Comparison of ENCODE assay signal across 9 cellular contexts in the genomic region with DNA sequence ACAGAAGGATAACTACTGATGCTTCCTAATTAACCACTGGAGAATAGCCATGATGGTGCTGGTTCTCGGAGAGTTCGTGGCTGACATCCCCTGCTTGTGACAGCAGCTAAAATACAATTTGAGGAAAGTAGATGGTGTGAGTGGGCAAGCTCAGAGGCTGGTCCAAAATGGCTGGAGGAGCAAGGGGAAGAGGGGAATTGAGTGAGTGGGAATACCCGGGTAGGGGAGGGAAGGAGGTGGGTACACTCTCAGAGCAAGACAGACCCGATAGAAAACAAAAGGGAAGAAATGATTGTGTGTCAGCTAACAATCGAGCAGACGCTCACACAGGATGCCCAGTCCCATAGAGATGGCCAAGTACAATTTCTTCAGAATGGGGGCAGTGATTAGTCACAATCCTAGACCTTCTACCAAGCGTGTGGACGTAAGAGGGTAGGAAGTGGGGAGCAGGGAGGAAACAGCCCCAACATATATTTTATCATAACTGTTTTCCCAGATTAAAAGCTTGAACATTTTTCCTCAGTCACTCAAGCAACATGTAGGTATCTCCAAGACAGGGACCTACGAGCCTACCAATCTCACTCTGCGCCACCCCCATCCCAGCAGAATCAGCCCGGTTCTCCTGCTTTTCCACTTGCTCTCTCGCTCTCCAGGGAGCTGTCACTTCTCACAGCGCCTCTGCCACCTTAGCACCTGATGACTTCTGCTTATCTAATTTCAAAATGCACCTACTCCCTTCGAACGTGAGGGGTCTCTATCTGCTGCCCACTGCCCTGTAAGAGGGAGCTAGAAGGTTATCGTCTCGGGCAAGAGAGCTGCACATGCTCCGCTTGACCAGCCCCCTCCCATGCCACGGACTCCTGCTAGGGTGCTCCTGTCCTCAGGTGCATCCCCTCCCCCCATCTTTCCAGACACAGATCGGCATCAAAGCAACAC. TPM values are rescaled to one million over a fixed set of nuclear protein-coding genes. Genes with fewer than 3 reads are reported as not detected.
DNase-seq lines count a peak whose midpoint lies in the region; ATAC-seq and TF ChIP-seq lines count a peak whose summit lies in the region.
"Had no signal": no experiment of that assay in that cellular context is flagged by ENCODE, and none has a peak within 500 bp of the region (broad histone marks: within the 10 kb centered on the region; RNA-seq: fewer than 3 reads in every experiment).

No MANE protein-coding gene starts in this region.

- TF ChIP-seq CTCF in GM12865 (IDR thresholded peaks at IDR 0.05; ENCODE audit: insufficient read depth, low read depth, low read length, missing control alignments): no peak
- no peak for TF ChIP-seq CTCF in gastrocnemius medialis (IDR thresholded peaks at IDR 0.05 in 4 of 5, conservative IDR thresholded peaks at IDR 0.05 in 1 of 5)
- no peak for TF ChIP-seq CTCF in mucosa of descending colon (IDR thresholded peaks at IDR 0.05)

- H3K27me3 ChIP-seq in SJCRH30: no peaks in the 10 kb centered on the region
- no peaks in the 10 kb centered on the region for H3K27me3 ChIP-seq in right cardiac atrium (ENCODE audit: control insufficient read depth, insufficient read depth)
- no peaks in the 10 kb centered on the region for H3K27me3 ChIP-seq in gastrocnemius medialis

- peak; percentile 29 for DNase-seq in GM12865 (ENCODE audit: low read depth)
- no peak for DNase-seq in SJCRH30
- DNase-seq in right cardiac atrium: no peak
- DNase-seq in gastrocnemius medialis: peak in 1 of 2 donors; percentile 37
- DNase-seq in mucosa of descending colon: no peak
- DNase-seq in CD1c-positive myeloid dendritic cell (ENCODE audit: extremely low spot score): no peak
- DNase-seq: NCI-H524 treated with DMSO at 0.1 percent for 48 hours had no signal

- H3K4me3 ChIP-seq in GM12865 (ENCODE audit: low read depth, low read length) (peak overlapping the region; percentile 54), SJCRH30 (peak overlapping the region; percentile 63), right cardiac atrium (ENCODE audit: low read length) (no peak overlapping the region), gastrocnemius medialis (peak overlapping the region; percentile 59 to 82 (median 72)), mucosa of descending colon (no peak overlapping the region)

- H3K9me3 ChIP-seq in SJCRH30 (replicated peaks): no peaks in the 10 kb centered on the region
- H3K9me3 ChIP-seq in right cardiac atrium (ENCODE audit: control insufficient read depth, low read length): no peaks in the 10 kb centered on the region
- H3K9me3 ChIP-seq in gastrocnemius medialis: no peaks in the 10 kb centered on the region
- H3K9me3 ChIP-seq in mucosa of descending colon: no peaks in the 10 kb centered on the region

- peak in 1 of 2 donors; percentile 22 for ATAC-seq in right cardiac atrium
- peak in 1 of 2 donors; percentile 8 for ATAC-seq in gastrocnemius medialis
- ATAC-seq in mucosa of descending colon: no peak
- ATAC-seq in GM19351 (IDR thresholded peaks at IDR 0.05; ENCODE audit: unreplicated experiment): no peak
- ATAC-seq in GM18870 (IDR thresholded peaks at IDR 0.05; ENCODE audit: unreplicated experiment): no peak

- H3K4me1 ChIP-seq in SJCRH30 (peaks cover 13% of the 10 kb centered on the region), right cardiac atrium (ENCODE audit: control insufficient read depth, insufficient read depth, low read length) (peaks cover 2% of the 10 kb centered on the region), gastrocnemius medialis (peaks cover 51 to 52% of the 10 kb centered on the region in 2 donors), mucosa of descending colon (ENCODE audit: low read depth) (no peaks in the 10 kb centered on the region)

- no peaks in the 10 kb centered on the region for H3K36me3 ChIP-seq in SJCRH30
- H3K36me3 ChIP-seq in gastrocnemius medialis: no peaks in the 10 kb centered on the region
- H3K36me3 ChIP-seq in mucosa of descending colon (ENCODE audit: low read depth): no peaks in the 10 kb centered on the region

- in situ Hi-C loops in gastrocnemius medialis (cut with MboI; ENCODE audit: low sequenced_read_pairs in 4 of 4): no loop called here

- TF ChIP-seq POLR2A in gastrocnemius medialis (IDR thresholded peaks at IDR 0.05): no peak

- H3K27ac ChIP-seq in SJCRH30 (no peak overlapping the region), right cardiac atrium (ENCODE audit: low read length) (peak overlapping the region; percentile 23), gastrocnemius medialis (peak overlapping the region; percentile 87 to 93 (median 89))

- 55% methylated on average over 20 of the region's 20 CpGs for WGBS in right cardiac atrium

- intact Hi-C loops in right cardiac atrium (cut with DNase I) (loop anchor here in 1 of 4 donors (10.0 kb wide), 1 partner anchor 85 kb away; no protein-coding TSS in a partner anchor), gastrocnemius medialis (cut with DNase I; ENCODE audit: low total_unique reads) (loop anchor here (5.0 kb wide), 2 partner anchors 83 to 187 kb away; no protein-coding TSS in a partner anchor), mucosa of descending colon (cut with DNase I, micrococcal nuclease) (no loop called here)

RNA-seq across cellular contexts. Expression of a gene that starts 26.2 kb away (rescaled TPM):
- 3.0 and 3.9 TPM in 2 replicates for total RNA-seq in SJCRH30 (2014; rRNA removed; shearing (Covaris generic))
- total RNA-seq in right cardiac atrium (1 to 10 TPM; 2.1 to 2.9 (median 2.4) TPM), gastrocnemius medialis (10 to 100 TPM in 3 of 4 donors, 1 to 10 TPM in 1; 5.2 to 34.0 (median 21.2) TPM), mucosa of descending colon (1 to 10 TPM; 2.9 to 4.7 (median 4.1) TPM)
- 0.59 TPM for polyA plus RNA-seq in right cardiac atrium

Comparison
In these comparisons a context has a peak if more than half of its experiments do, and no peak if none do; other contexts are left out.
1. H3K4me3 ChIP-seq: peak in GM12865 (single experiment), SJCRH30 (single experiment) and gastrocnemius medialis (4 of 4); none in right cardiac atrium (single experiment) and mucosa of descending colon (single experiment).